In genomic region chr7:111067682-111068081, GRCh38 we compare ENCODE assay signal across 8 cellular contexts. TPM values are rescaled to one million over a fixed set of nuclear protein-coding genes. Genes with fewer than 3 reads are reported as not detected.
"Had no signal": no experiment of that assay in that cellular context is flagged by ENCODE, and none has a peak within 500 bp of the region (broad histone marks: within the 10 kb centered on the region; RNA-seq: fewer than 3 reads in every experiment).

No MANE protein-coding gene starts in this region.

- H3K27ac Mint-ChIP-seq: IgD-negative memory B cell had no signal

- DNase-seq: IMR-90, KBM-7 had no signal

- ATAC-seq: HepG2 had no signal

- H3K27ac ChIP-seq: HL-60 had no signal

- H3K4me3 Mint-ChIP-seq: IgD-negative memory B cell had no signal

- H3K27me3 Mint-ChIP-seq: IgD-negative memory B cell had no signal

- FAIRE-seq: HepG2, HTR-8/SVneo had no signal

RNA-seq across cellular contexts. Expression of gene LRRN3, which starts 23.2 kb away (rescaled TPM):
- total RNA-seq: HT-29, HT1080 had no signal
- polyA plus RNA-seq: HepG2 had no signal
